ENCODE assay signal across 8 cellular contexts in the genomic region with DNA sequence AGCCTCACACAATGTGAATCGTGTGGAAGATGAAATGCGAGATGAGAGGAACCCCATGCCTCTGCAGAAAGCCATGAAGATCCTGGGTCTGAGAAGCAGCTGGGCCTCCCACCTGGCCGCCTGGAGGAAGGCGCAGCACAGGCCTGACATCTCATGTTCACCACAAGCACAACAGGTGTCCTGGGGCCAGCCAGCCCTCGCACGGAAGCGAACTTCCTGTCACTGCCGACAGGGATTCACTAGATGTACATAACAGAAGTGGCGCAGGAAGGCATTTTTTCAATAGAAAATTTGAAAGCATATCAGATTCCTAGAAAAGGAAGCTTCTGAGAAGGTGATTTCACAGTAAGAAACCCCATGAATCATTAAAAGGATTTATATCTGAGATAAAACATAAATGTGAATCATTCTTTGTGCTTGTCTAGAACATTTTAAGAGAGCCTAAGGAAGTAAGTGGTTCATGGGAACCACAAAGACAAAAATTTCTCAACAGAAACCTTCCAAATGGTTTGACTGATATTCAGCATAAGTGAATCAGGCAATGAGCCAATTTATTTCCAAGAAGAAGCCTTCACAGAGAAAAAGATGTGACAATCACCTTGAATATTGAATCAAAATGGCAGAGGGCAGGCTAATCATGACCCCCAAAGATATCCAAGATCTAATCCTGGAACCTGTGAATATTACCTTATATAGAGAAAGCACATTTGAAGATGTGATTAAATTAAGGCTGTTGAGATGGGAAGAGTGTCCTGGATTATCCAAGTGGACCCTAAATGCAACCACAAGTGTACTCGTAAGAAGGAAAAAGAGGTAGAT.
DNase-seq lines count a peak whose midpoint lies in the region; ATAC-seq lines count a peak whose summit lies in the region.

No MANE protein-coding gene starts in this region.

- peak; percentile 33 for DNase-seq in GM19238 (ENCODE audit: insufficient read length, low spot score)
- peak; percentile 25 for DNase-seq in T follicular helper cell (ENCODE audit: low read depth)
- DNase-seq in stimulated activated CD4-positive, alpha-beta T cell treated with anti-CD3 and anti-CD28 coated beads, Interleukin-2, amount 100 ng/mL, for 4 hours (ENCODE audit: low read depth), result peak; percentile 73
- no peak for DNase-seq in GM03348 (ENCODE audit: low spot score)
- no peak for DNase-seq in nucleus accumbens (lab: John Stamatoyannopoulos, UW)
- no peak for DNase-seq in inferior parietal cortex (ENCODE audit: extremely low spot score)

- ATAC-seq in HG03060 (IDR thresholded peaks at IDR 0.05; ENCODE audit: low read depth, unreplicated experiment), result peak; percentile 97

- H3K27ac Mint-ChIP-seq in activated naive CD8-positive, alpha-beta T cell, result peak overlapping the region; percentile 99

- H3K4me3 Mint-ChIP-seq in activated naive CD8-positive, alpha-beta T cell, result peak overlapping the region; percentile 78

- peaks cover 12% of the 10 kb centered on the region for H3K36me3 Mint-ChIP-seq in activated naive CD8-positive, alpha-beta T cell

- peaks cover 7% of the 10 kb centered on the region for H3K9me3 Mint-ChIP-seq in activated naive CD8-positive, alpha-beta T cell (ENCODE audit: low read depth)

- H3K27me3 Mint-ChIP-seq in activated naive CD8-positive, alpha-beta T cell, result no peaks in the 10 kb centered on the region

- peaks cover 58% of the 10 kb centered on the region for H3K4me1 Mint-ChIP-seq in activated naive CD8-positive, alpha-beta T cell (ENCODE audit: low read depth)

Comparison
In these comparisons a context has a peak if more than half of its experiments do, and no peak if none do; other contexts are left out.
1. DNase-seq: peak in GM19238 (single experiment), T follicular helper cell (single experiment) and stimulated activated CD4-positive, alpha-beta T cell treated with anti-CD3 and anti-CD28 coated beads, Interleukin-2, amount 100 ng/mL, for 4 hours (single experiment); none in GM03348 (single experiment), nucleus accumbens (0 of 56) and inferior parietal cortex (single experiment).